In genomic region chrX:106611323-106611681, GRCh38 we compare ENCODE assay signal across 8 cellular contexts. TPM values are rescaled to one million over a fixed set of nuclear protein-coding genes. Genes with fewer than 3 reads are reported as not detected.
A peak's percentile ranks its signal among the peaks of the same experiment; 100 is the strongest.
DNase-seq lines count a peak whose midpoint lies in the region; TF ChIP-seq lines count a peak whose summit lies in the region.

No MANE protein-coding gene starts in this region.

- no TSS peak for BruUV-seq in Calu3 (replicated peaks; lab: Mats Ljungman, UMichigan)

- H3F3A ChIP-seq in SU-DHL-6 (ENCODE audit: insufficient read depth) = no peaks in the 10 kb centered on the region

- no peak for DNase-seq in Calu3
- DNase-seq in HAP-1 (ENCODE audit: low spot score in 2 of 2) = peak in 1 of 2 experiments; percentile 69
- DNase-seq in iPS DF 6.9 (ENCODE audit: low read depth, low spot score) = no peak
- peak; percentile 22 for DNase-seq in superior temporal gyrus (ENCODE audit: extremely low spot score)
- no peak for DNase-seq in NCI-H1092 treated with DMSO at 0.1 percent for 48 hours (lab: John Stamatoyannopoulos, UW)
- no peak for DNase-seq in NCI-H2227 treated with DMSO at 0.1 percent for 48 hours (lab: John Stamatoyannopoulos, UW)
- no peak for DNase-seq in stimulated activated naive CD4-positive, alpha-beta T cell (lab: John Stamatoyannopoulos, UW)

- H3K27me3 ChIP-seq in HAP-1 (ENCODE audit: low read depth) = no peaks in the 10 kb centered on the region
- H3K27me3 ChIP-seq in SU-DHL-6 (ENCODE audit: low read length) = no peaks in the 10 kb centered on the region
- H3K27me3 ChIP-seq in iPS DF 6.9 (ENCODE audit: control insufficient read depth, insufficient read depth, low read length) = no peaks in the 10 kb centered on the region

- peak overlapping the region; percentile 69 for H3K4me3 Mint-ChIP-seq in Calu3 (ENCODE audit: low read depth, unreplicated experiment)

- H3K27ac Mint-ChIP-seq in Calu3 (ENCODE audit: unreplicated experiment) = peak overlapping the region; percentile 71

- H3K9me2 ChIP-seq in SU-DHL-6 (replicated peaks; ENCODE audit: insufficient read depth, low read length) = no peaks in the 10 kb centered on the region

- no CpG with 5 or more reads among the region's 1 CpG for WGBS in iPS DF 6.9 (ENCODE audit: insufficient coverage, insufficient read length)

- H3K9me3 ChIP-seq in HAP-1 (no peaks in the 10 kb centered on the region), SU-DHL-6 (ENCODE audit: insufficient read depth, low read length) (no peaks in the 10 kb centered on the region), iPS DF 6.9 (ENCODE audit: control insufficient read depth, insufficient read depth, low read length) (no peaks in the 10 kb centered on the region)

- in situ Hi-C loops in HAP-1 (cut with MboI; ENCODE audit: low sequenced_read_pairs) = no loop called here

- TF ChIP-seq CTCF in Calu3 (IDR thresholded peaks at IDR 0.05; ENCODE audit: unreplicated experiment) (no peak), SU-DHL-6 (IDR thresholded peaks at IDR 0.05; ENCODE audit: insufficient read depth, low read length, poor library complexity, severe bottlenecking) (no peak)

- H3K27me3 Mint-ChIP-seq in Calu3 (ENCODE audit: unreplicated experiment) = no peaks in the 10 kb centered on the region

- H3K9ac ChIP-seq in SU-DHL-6 (ENCODE audit: low read length) = peak overlapping the region; percentile 87

- H3K36me3 ChIP-seq in HAP-1 (replicated peaks) = no peaks in the 10 kb centered on the region
- H3K36me3 ChIP-seq in SU-DHL-6 (ENCODE audit: low read length) = no peaks in the 10 kb centered on the region
- no peaks in the 10 kb centered on the region for H3K36me3 ChIP-seq in iPS DF 6.9 (ENCODE audit: control insufficient read depth, insufficient read depth, low read length)

- H3K27ac ChIP-seq in SU-DHL-6 (ENCODE audit: low read depth, low read length) (0 out of 2 replicates have a peak overlapping the region, but pooled peaks have one; percentile 26), iPS DF 6.9 (ENCODE audit: low read length) (no peak overlapping the region)

- peaks cover 14% of the 10 kb centered on the region for H3K36me3 Mint-ChIP-seq in Calu3 (ENCODE audit: insufficient read depth, unreplicated experiment)

- intact Hi-C loops in Calu3 (cut with micrococcal nuclease; ENCODE audit: unreplicated experiment) = loop anchor here (5.0 kb wide), 2 partner anchors 121 to 181 kb away; no protein-coding TSS in a partner anchor

- H3K9me3 Mint-ChIP-seq in Calu3 (ENCODE audit: low read depth, unreplicated experiment) = no peaks in the 10 kb centered on the region

- peak overlapping the region; percentile 93 for H2AFZ ChIP-seq in SU-DHL-6 (ENCODE audit: low read depth, low read length, severe bottlenecking)

- H3K4me3 ChIP-seq in HAP-1 (peak overlapping the region; percentile 47), SU-DHL-6 (ENCODE audit: insufficient read depth, low read length, poor library complexity, severe bottlenecking) (peak overlapping the region; percentile 41), iPS DF 6.9 (ENCODE audit: low read length) (peak overlapping the region; percentile 57; the same call in 1 of the 2 replicates)

- H3K79me2 ChIP-seq in SU-DHL-6 (ENCODE audit: insufficient read depth, low read length) = peaks cover 42% of the 10 kb centered on the region

- H4K20me1 ChIP-seq in SU-DHL-6 (ENCODE audit: low read depth, low read length) = no peaks in the 10 kb centered on the region

- peaks cover 19% of the 10 kb centered on the region for H3K4me1 ChIP-seq in HAP-1
- H3K4me1 ChIP-seq in iPS DF 6.9 (ENCODE audit: control insufficient read depth, insufficient read depth, low read length) = no peaks in the 10 kb centered on the region

- peak overlapping the region; percentile 79 for H3K4me2 ChIP-seq in SU-DHL-6 (ENCODE audit: low read depth, low read length, poor library complexity, severe bottlenecking)

- H3K4me1 Mint-ChIP-seq in Calu3 (ENCODE audit: low read depth, unreplicated experiment) = peaks cover 15% of the 10 kb centered on the region

- CTCF ChIA-PET in Calu3 (lab: Charles Lee) = no interaction called here

RNA-seq across cellular contexts. Expression of gene RADX, which starts 0.5 kb away (rescaled TPM):
- total RNA-seq in Calu3 (2022) = 3.4 and 4.3 TPM in 2 replicates
